ENCODE assay signal across 21 cellular contexts in the genomic region with DNA sequence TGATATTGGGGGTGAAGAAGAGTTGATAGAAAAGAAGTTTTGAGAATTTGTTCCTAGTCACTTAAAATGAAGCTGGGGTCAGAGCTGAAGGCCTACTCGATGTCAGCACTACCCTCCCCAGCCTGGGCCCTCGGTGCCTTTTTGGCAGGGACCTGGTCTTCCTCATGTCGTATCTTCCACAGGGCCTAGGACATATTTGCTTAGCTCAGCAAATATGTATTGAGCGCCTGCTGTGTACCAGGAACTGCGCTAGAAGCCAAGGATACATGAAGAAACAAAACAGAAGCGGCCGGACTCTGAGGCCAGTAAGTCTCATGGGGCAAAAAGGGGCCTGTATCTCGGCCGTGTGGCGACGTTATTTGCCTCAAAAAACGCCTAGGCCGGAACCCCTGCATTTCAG.
"Had no signal": no experiment of that assay in that cellular context is flagged by ENCODE, and none has a peak within 500 bp of the region (broad histone marks: within the 10 kb centered on the region; RNA-seq: fewer than 3 reads in every experiment).

No MANE protein-coding gene starts in this region.

- H3K4me3 Mint-ChIP-seq: T-cell had no signal

- H3K9ac ChIP-seq: SK-N-SH had no signal

- H3K27ac Mint-ChIP-seq: IgD-negative memory B cell, T-cell had no signal

- FAIRE-seq: RCC 7860 had no signal

- H3K4me1 Mint-ChIP-seq: T-cell had no signal

- H3K4me2 ChIP-seq: SK-N-SH had no signal

- H3K27me3 Mint-ChIP-seq: T-cell had no signal

- DNase-seq: KBM-7, MV-4-11, NCI-H1048, NCI-H1105, NCI-H1417 treated with DMSO at 0.1 percent for 48 hours, NCI-H146, NCI-H1694 treated with DMSO at 0.1 percent for 48 hours, NCI-H1930, NCI-H2081, NCI-H2107, NCI-H2227 treated with DMSO at 0.1 percent for 48 hours, NCI-H524, NCI-H526 treated with DMSO at 0.1 percent for 48 hours, NCI-H774, RPMI8226, SHP77, SK-N-SH, SW 1271, T-cell had no signal

- ATAC-seq: T-cell had no signal

- H3K9me3 ChIP-seq: SK-N-SH had no signal
